In the genomic region with DNA sequence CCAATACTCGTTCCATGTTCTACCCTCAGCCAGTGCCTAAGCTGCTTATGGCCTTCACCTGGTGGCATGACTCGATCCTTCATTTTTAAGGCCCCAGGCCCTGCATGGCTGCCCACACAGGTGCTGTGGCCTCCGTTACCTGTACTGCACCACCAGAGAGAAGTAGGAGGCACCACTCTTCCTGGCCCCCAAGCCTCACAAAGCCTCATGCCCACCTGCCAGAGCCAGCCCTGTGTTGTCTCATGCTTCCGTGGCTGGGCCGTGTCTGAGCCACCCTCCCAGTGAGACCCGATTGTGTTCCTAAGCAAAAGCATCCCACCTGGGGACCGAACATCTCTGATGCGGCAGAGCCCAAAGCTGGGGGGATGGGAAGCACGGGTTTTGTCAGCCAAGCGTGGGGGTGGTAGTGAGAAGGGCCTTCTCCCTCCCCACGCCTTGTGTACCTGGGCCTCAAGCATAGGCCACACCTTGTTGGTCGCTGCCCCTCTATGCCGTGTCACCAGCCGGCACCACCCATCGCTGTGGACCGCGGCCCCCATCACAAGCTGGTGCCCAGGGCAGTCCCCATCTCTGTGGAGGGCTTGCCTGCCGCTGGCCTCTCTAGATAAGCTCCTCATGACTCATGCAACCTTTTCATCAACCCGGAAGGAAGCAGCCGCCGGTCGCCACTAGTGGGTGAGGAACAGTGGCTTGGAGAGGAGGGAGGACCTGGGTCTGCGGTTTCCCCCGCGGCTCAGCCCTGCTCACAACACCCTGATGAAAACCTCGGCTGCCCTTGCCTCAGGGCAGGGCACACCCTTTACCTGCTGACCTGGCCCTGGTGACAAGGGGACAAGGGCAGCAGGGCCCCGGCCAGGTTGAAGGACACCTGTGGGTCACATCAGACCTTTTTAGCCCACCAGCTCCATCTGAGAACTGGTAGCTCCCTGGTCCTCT, we compare ENCODE assay signal across 8 cellular contexts. TPM values are rescaled to one million over a fixed set of nuclear protein-coding genes. Genes with fewer than 3 reads are reported as not detected.
A peak's percentile ranks its signal among the peaks of the same experiment; 100 is the strongest.
DNase-seq lines count a peak whose midpoint lies in the region; ATAC-seq, FAIRE-seq and TF ChIP-seq lines count a peak whose summit lies in the region.

No MANE protein-coding gene starts in this region.

- no peaks in the 10 kb centered on the region for H3K27me3 ChIP-seq in HCT116 (ENCODE audit: insufficient read depth, low read length)
- H3K27me3 ChIP-seq in mononuclear cell (ENCODE audit: insufficient read depth, low read length) = no peaks in the 10 kb centered on the region

- DNase-seq in GM12864 (ENCODE audit: low read depth) (peak; percentile 81), HCT116 (ENCODE audit: low read depth, low spot score) (peak; percentile 87), NCI-H146 treated with DMSO at 0.1 percent for 48 hours (lab: John Stamatoyannopoulos, UW; ENCODE audit: unreplicated experiment) (peak; percentile 28), dermis blood vessel endothelial cell (peak; percentile 89), frontal cortex (ENCODE audit: low spot score in 2 of 2) (no peak)
- DNase-seq in activated CD4-positive, alpha-beta T cell treated with anti-CD3 and anti-CD28 coated beads for 4 hours = peak; percentile 84 to 91
- DNase-seq in stimulated activated CD8-positive, alpha-beta memory T cell treated with anti-CD3 and anti-CD28 coated beads, Interleukin-7, amount 100 ng/mL, for 24 hours (ENCODE audit: low read depth) = peak; percentile 76

- POLR2A ChIA-PET in HCT116 (lab: Charles Lee) = interaction anchor here (0.9 to 2.0 kb wide), 5 partner anchors 9 to 131 kb away, joined by 3 to 23 read pairs (median 4); a partner anchor contains a TSS

- H3K9me2 ChIP-seq in HCT116 (ENCODE audit: insufficient read depth) = no peaks in the 10 kb centered on the region

- no peak for FAIRE-seq in frontal cortex (lab: Jason Lieb, UNC)

- H3K4me3 ChIP-seq in GM12864 (ENCODE audit: low read depth, low read length) = peak overlapping the region; percentile 66
- H3K4me3 ChIP-seq in HCT116 (replicated peaks in 1 of 2; ENCODE audit: low read depth in 1 of 2, low read length in 2 of 2) = peak overlapping the region; percentile 55 to 63
- H3K4me3 ChIP-seq in mononuclear cell (ENCODE audit: low read length) = peak overlapping the region; percentile 32

- no peaks in the 10 kb centered on the region for H4K20me1 ChIP-seq in HCT116 (ENCODE audit: insufficient read depth)

- peak overlapping the region; percentile 86 for H3K4me2 ChIP-seq in HCT116 (ENCODE audit: low read length)

- H3K36me3 ChIP-seq in HCT116 (ENCODE audit: control insufficient read depth in 1 of 2, insufficient read depth in 2 of 2, low read length in 2 of 2) = peaks cover 0 to 7% of the 10 kb centered on the region in 2 experiments; a peak in 1 of 4 replicates

- RAD21 ChIA-PET in HCT116 (lab: Charles Lee; ENCODE audit: low non-redundant PET in 1 of 2, low total read pairs in 2 of 2, uncharacterized antibody in 2 of 2, unreplicated experiment in 2 of 2) = interaction anchor here (0.7 to 2.0 kb wide), 6 partner anchors 9 to 127 kb away, joined by 3 to 6 read pairs (median 4); a partner anchor contains a TSS

- peaks cover 51 to 73% of the 10 kb centered on the region in 2 experiments for H3K4me1 ChIP-seq in HCT116 (ENCODE audit: control insufficient read depth in 1 of 2, insufficient read depth in 2 of 2, low read length in 2 of 2)
- peaks cover 84% of the 10 kb centered on the region for H3K4me1 ChIP-seq in mononuclear cell (ENCODE audit: insufficient read depth, low read length)

- ATAC-seq in HCT116 = peak; percentile 40

- H3K79me2 ChIP-seq in HCT116 (ENCODE audit: insufficient read depth, low read length) = peaks cover 35% of the 10 kb centered on the region

- peak overlapping the region; percentile 100 for H3K27ac ChIP-seq in HCT116 (ENCODE audit: low read depth, low read length)

- H3K9ac ChIP-seq in HCT116 (ENCODE audit: low read length) = peak overlapping the region; percentile 87

- no peak overlapping the region for H2AFZ ChIP-seq in HCT116 (ENCODE audit: low read depth, low read length, poor library complexity, severe bottlenecking)

- BruUV-seq in HCT116 (replicated peaks; lab: Mats Ljungman, UMichigan) = TSS peak; percentile 41

- TF ChIP-seq RAD21 in HCT116 (IDR thresholded peaks at IDR 0.05; ENCODE audit: low read depth) = no peak

- TF ChIP-seq CTCF in GM12864 (IDR thresholded peaks at IDR 0.05; ENCODE audit: low read depth, low read length, missing control alignments) (no peak), HCT116 (IDR thresholded peaks at IDR 0.05 in 2 of 3, conservative IDR thresholded peaks at IDR 0.05 in 1 of 3; ENCODE audit: borderline replicate concordance in 1 of 3, insufficient read depth in 1 of 3, low read depth in 2 of 3, low read length in 2 of 3) (no peak)

- TF ChIP-seq POLR2A in HCT116 (IDR thresholded peaks at IDR 0.05; ENCODE audit: borderline replicate concordance, extremely low read depth, insufficient read depth, insufficient read length) = peak; percentile 26

- H3K9me3 ChIP-seq in HCT116 (ENCODE audit: control insufficient read depth in 1 of 2, insufficient read depth in 1 of 2, low read depth in 1 of 2, low read length in 2 of 2) = no peaks in the 10 kb centered on the region
- H3K9me3 ChIP-seq in mononuclear cell (ENCODE audit: low read depth, low read length) = no peaks in the 10 kb centered on the region

- intact Hi-C loops in HCT116 (cut with micrococcal nuclease) = loop anchor here (1.0 to 10.0 kb wide), 3 partner anchors 14 to 331 kb away; no protein-coding TSS in a partner anchor

- CTCF ChIA-PET in HCT116 (lab: Charles Lee) = interaction anchor here (0.6 to 3.4 kb wide), 9 partner anchors 9 to 332 kb away, joined by 3 to 48 read pairs (median 6); a partner anchor contains a TSS

TF ChIP-seq in HCT116, 20 proteins besides CTCF, POLR2A, EP300 and RAD21 (continues in another document):
- TF ChIP-seq JUND (IDR thresholded peaks at IDR 0.05) = no peak
- TF ChIP-seq ZNF274 (IDR thresholded peaks at IDR 0.05; ENCODE audit: low read depth, low read length) = no peak
- TF ChIP-seq EZH2 (IDR thresholded peaks at IDR 0.05) = no peak
- TF ChIP-seq, protein P1, sequence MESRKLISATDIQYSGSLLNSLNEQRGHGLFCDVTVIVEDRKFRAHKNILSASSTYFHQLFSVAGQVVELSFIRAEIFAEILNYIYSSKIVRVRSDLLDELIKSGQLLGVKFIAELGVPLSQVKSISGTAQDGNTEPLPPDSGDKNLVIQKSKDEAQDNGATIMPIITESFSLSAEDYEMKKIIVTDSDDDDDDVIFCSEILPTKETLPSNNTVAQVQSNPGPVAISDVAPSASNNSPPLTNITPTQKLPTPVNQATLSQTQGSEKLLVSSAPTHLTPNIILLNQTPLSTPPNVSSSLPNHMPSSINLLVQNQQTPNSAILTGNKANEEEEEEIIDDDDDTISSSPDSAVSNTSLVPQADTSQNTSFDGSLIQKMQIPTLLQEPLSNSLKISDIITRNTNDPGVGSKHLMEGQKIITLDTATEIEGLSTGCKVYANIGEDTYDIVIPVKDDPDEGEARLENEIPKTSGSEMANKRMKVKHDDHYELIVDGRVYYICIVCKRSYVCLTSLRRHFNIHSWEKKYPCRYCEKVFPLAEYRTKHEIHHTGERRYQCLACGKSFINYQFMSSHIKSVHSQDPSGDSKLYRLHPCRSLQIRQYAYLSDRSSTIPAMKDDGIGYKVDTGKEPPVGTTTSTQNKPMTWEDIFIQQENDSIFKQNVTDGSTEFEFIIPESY (IDR thresholded peaks at IDR 0.05; ENCODE audit: extremely low read depth, insufficient replicate concordance, low read length) = no peak
- no peak for TF ChIP-seq SRF (IDR thresholded peaks at IDR 0.05; ENCODE audit: low read depth)
- TF ChIP-seq ELF1 (IDR thresholded peaks at IDR 0.05; ENCODE audit: borderline replicate concordance, low read depth) = no peak
- no peak for TF ChIP-seq CBX3 (IDR thresholded peaks at IDR 0.05; ENCODE audit: low read depth)
- TF ChIP-seq EGR1 (IDR thresholded peaks at IDR 0.05; ENCODE audit: low read depth) = no peak
- TF ChIP-seq EZH2phosphoT487 (IDR thresholded peaks at IDR 0.05; ENCODE audit: borderline replicate concordance) = no peak

RNA-seq across cellular contexts. Expression of a gene that starts 2.7 kb away (rescaled TPM):
- 49.7 TPM for total RNA-seq in HCT116 (2021; ENCODE audit: unreplicated experiment)
- polyA plus RNA-seq in HCT116 (2012) = 56.1 and 58.0 TPM in 2 replicates
- total RNA-seq in dermis blood vessel endothelial cell = 42.5 and 117 TPM in 2 replicates
- total RNA-seq in mononuclear cell = 41.1 TPM
- total RNA-seq in frontal cortex = 4.5 TPM

RNA-seq across cellular contexts. Expression of a gene that starts 5.4 kb away (rescaled TPM):
- total RNA-seq in HCT116 (2021; ENCODE audit: unreplicated experiment) (5.6 TPM), dermis blood vessel endothelial cell (1.9 and 2.4 TPM in 2 replicates), mononuclear cell (12.1 TPM), frontal cortex (9.8 TPM)
- 5.0 and 8.8 TPM in 2 replicates for polyA plus RNA-seq in HCT116 (2012)

RNA-seq across cellular contexts. Expression of a gene that starts 7.7 kb away (rescaled TPM):
- 28.3 TPM for total RNA-seq in HCT116 (2021; ENCODE audit: unreplicated experiment)
- 22.6 and 23.2 TPM in 2 replicates for polyA plus RNA-seq in HCT116 (2012)
- total RNA-seq in dermis blood vessel endothelial cell = 6.3 and 6.8 TPM in 2 replicates
- total RNA-seq in mononuclear cell = 24.1 TPM
- total RNA-seq in frontal cortex = 4.9 TPM

RNA-seq across cellular contexts. Expression of a gene that starts 21.0 kb away (rescaled TPM):
- total RNA-seq in HCT116 (2021; ENCODE audit: unreplicated experiment) = 40.7 TPM
- 22.2 and 24.0 TPM in 2 replicates for polyA plus RNA-seq in HCT116 (2012)
- 31.0 and 40.8 TPM in 2 replicates for total RNA-seq in dermis blood vessel endothelial cell
- total RNA-seq in mononuclear cell = 18.2 TPM
- total RNA-seq in frontal cortex = 30.6 TPM

RNA-seq across cellular contexts. Expression of a gene that starts 59.7 kb away (rescaled TPM):
- total RNA-seq in HCT116 (2021; ENCODE audit: unreplicated experiment) (4.2 TPM), dermis blood vessel endothelial cell (0.33 and 0.85 TPM in 2 replicates), mononuclear cell (40.8 TPM), frontal cortex (0.41 TPM)
- 4.7 and 5.5 TPM in 2 replicates for polyA plus RNA-seq in HCT116 (2012)

Comparison
In these comparisons a context has a peak if more than half of its experiments do, and no peak if none do; other contexts are left out.
1. DNase-seq: peak in GM12864 (single experiment), HCT116 (single experiment), NCI-H146 treated with DMSO at 0.1 percent for 48 hours (single experiment), activated CD4-positive, alpha-beta T cell treated with anti-CD3 and anti-CD28 coated beads for 4 hours (2 of 2), dermis blood vessel endothelial cell (single experiment) and stimulated activated CD8-positive, alpha-beta memory T cell treated with anti-CD3 and anti-CD28 coated beads, Interleukin-7, amount 100 ng/mL, for 24 hours (single experiment); none in frontal cortex (0 of 2).
2. Peak in every context shown above with its lines, with median percentiles within 50 percentile points of each other: H3K4me3 ChIP-seq.